Comparison of ENCODE assay signal across 10 cellular contexts in genomic region chr4:83216856-83217683, GRCh38.
A peak's percentile ranks its signal among the peaks of the same experiment; 100 is the strongest.
DNase-seq lines count a peak whose midpoint lies in the region; ATAC-seq, FAIRE-seq and TF ChIP-seq lines count a peak whose summit lies in the region.
"Had no signal": no experiment of that assay in that cellular context is flagged by ENCODE, and none has a peak within 500 bp of the region (broad histone marks: within the 10 kb centered on the region; RNA-seq: fewer than 3 reads in every experiment).

No MANE protein-coding gene starts in this region.

- no peaks in the 10 kb centered on the region for H3K9me2 ChIP-seq in Karpas-422 (replicated peaks; ENCODE audit: insufficient read depth, low read length)

- no peak for TF ChIP-seq RAD21 in GM12878 (IDR thresholded peaks at IDR 0.05; ENCODE audit: insufficient read depth, low read depth, low read length)

- H3K4me3 ChIP-seq in DND-41 (ENCODE audit: low read depth in 1 of 2, low read length in 2 of 2) = peak overlapping the region in 1 of 2 experiments; percentile 46; a peak in 2 of 4 replicates
- peak overlapping the region; percentile 32; the same call in 1 of the 2 replicates for H3K4me3 ChIP-seq in Karpas-422 (ENCODE audit: low read length)
- peak overlapping the region; percentile 17; the same call in 1 of the 2 replicates for H3K4me3 ChIP-seq in GM12878
- H3K4me3 ChIP-seq in neutrophil (ENCODE audit: low read depth in 1 of 2, low read length in 1 of 2) = peak overlapping the region; percentile 54 to 58
- no peak overlapping the region for H3K4me3 ChIP-seq in esophagus muscularis mucosa
- H3K4me3 ChIP-seq: tibial nerve had no signal

- TF ChIP-seq POLR2A in GM12878 (IDR thresholded peaks at IDR 0.05; ENCODE audit: low read depth, low read length) (0 out of 2 replicates have a peak, but pooled peaks have one; percentile 32), esophagus muscularis mucosa (IDR thresholded peaks at IDR 0.05; ENCODE audit: low read depth) (no peak)

- intact Hi-C loops in GM12878 (cut with micrococcal nuclease; ENCODE audit: unreplicated experiment) = loop anchor here (1.0 to 5.0 kb wide), 7 partner anchors 23 to 205 kb away; partner anchors contain the start of gene LIN54
- intact Hi-C loops in esophagus muscularis mucosa (cut with DNase I) = no loop called here

- H3K9ac ChIP-seq in DND-41 (ENCODE audit: low read depth, low read length) (peak overlapping the region; percentile 56), Karpas-422 (ENCODE audit: low read length) (peak overlapping the region; percentile 49), GM12878 (ENCODE audit: control insufficient read depth, insufficient read depth, low read length) (peak overlapping the region; percentile 59)

- ATAC-seq in DND-41 (ENCODE audit: insufficient read depth, low read depth) (peak; percentile 6; the same call in 2 of the 3 replicates), GM12878 (no peak), HG03520 (IDR thresholded peaks at IDR 0.05; ENCODE audit: unreplicated experiment) (no peak)

- H3K79me2 ChIP-seq in DND-41 (ENCODE audit: insufficient read depth, low read length) (no peaks in the 10 kb centered on the region), Karpas-422 (ENCODE audit: low read length) (no peaks in the 10 kb centered on the region), GM12878 (ENCODE audit: control insufficient read depth, insufficient read depth, low read length) (no peaks in the 10 kb centered on the region; the same call in 1 of the 2 replicates)

- no peak for FAIRE-seq in GM12878 (lab: Jason Lieb, UNC)

- RAD21 ChIA-PET in GM12878 (lab: Charles Lee; ENCODE audit: unreplicated experiment) = interaction anchor here (0.7 to 4.4 kb wide), 26 partner anchors 16 to 317 kb away, joined by 3 to 127 read pairs (median 10); partner anchors contain the start of genes COPS4, COQ2 and PLAC8

- H4K20me1 ChIP-seq in DND-41 (ENCODE audit: insufficient read depth, low read length) (no peaks in the 10 kb centered on the region), Karpas-422 (ENCODE audit: insufficient read depth, low read depth, low read length) (no peaks in the 10 kb centered on the region), GM12878 (ENCODE audit: control insufficient read depth, insufficient read depth) (no peaks in the 10 kb centered on the region)

- in situ Hi-C loops in GM12878 (cut with MboI) = loop anchor here (5.0 kb wide), 1 partner anchor 105 kb away; the partner anchor contains the start of gene PLAC8

- BruUV-seq in GM12878 (replicated peaks; lab: Mats Ljungman, UMichigan) = no TSS peak

- POLR2A ChIA-PET in GM12878 (lab: Charles Lee) = interaction anchor here (0.7 to 6.8 kb wide), 12 partner anchors 18 to 143 kb away, joined by 3 to 77 read pairs (median 7); partner anchors contain the start of gene PLAC8

- CTCF ChIA-PET in GM12878 (lab: Yijun Ruan, JAX) = interaction anchor here (0.5 to 3.7 kb wide), 17 partner anchors 17 to 143 kb away, joined by 3 to 34 read pairs (median 9); no protein-coding TSS in a partner anchor

- H3K27ac ChIP-seq in DND-41 (ENCODE audit: low read length) = peak overlapping the region; percentile 93
- H3K27ac ChIP-seq in Karpas-422 (ENCODE audit: low read length) = peak overlapping the region; percentile 87
- peak overlapping the region; percentile 97 for H3K27ac ChIP-seq in GM12878 (ENCODE audit: control insufficient read depth, insufficient read depth)
- peak overlapping the region; percentile 98 for H3K27ac ChIP-seq in neutrophil
- no peak overlapping the region for H3K27ac ChIP-seq in esophagus muscularis mucosa (replicated peaks in 1 of 4)

- H3K4me2 ChIP-seq in DND-41 (ENCODE audit: insufficient read depth, low read length) (peak overlapping the region; percentile 62), Karpas-422 (ENCODE audit: low read depth, low read length, poor library complexity, severe bottlenecking) (peak overlapping the region; percentile 57), GM12878 (ENCODE audit: control insufficient read depth, insufficient read depth) (peak overlapping the region; percentile 68)

- H2AFZ ChIP-seq in DND-41 (ENCODE audit: low read depth, low read length) (peak overlapping the region; percentile 90), Karpas-422 (ENCODE audit: low read length) (no peak overlapping the region; the same call in 1 of the 2 replicates), GM12878 (ENCODE audit: control insufficient read depth, low read depth, low read length) (peak overlapping the region; percentile 63; the same call in 1 of the 2 replicates)

- H3K36me3 ChIP-seq in DND-41 (ENCODE audit: insufficient read depth, low read length) (no peaks in the 10 kb centered on the region), Karpas-422 (ENCODE audit: insufficient read depth, low read length) (no peaks in the 10 kb centered on the region), GM12878 (ENCODE audit: control insufficient read depth in 2 of 2, insufficient read depth in 2 of 2, low read length in 1 of 2) (no peaks in the 10 kb centered on the region), neutrophil (no peaks in the 10 kb centered on the region), esophagus muscularis mucosa (no peaks in the 10 kb centered on the region)
- H3K36me3 ChIP-seq: tibial nerve had no signal

- SMC1A ChIA-PET in GM12878 (lab: Charles Lee; ENCODE audit: uncharacterized antibody, unreplicated experiment) = interaction anchor here (1.0 to 10.4 kb wide), 21 partner anchors 12 to 182 kb away, joined by 3 to 183 read pairs (median 16); partner anchors contain the start of genes COPS4, COQ2 and PLAC8

- H3K27me3 ChIP-seq in DND-41 (ENCODE audit: insufficient read depth, low read length, poor library complexity) = no peaks in the 10 kb centered on the region
- no peaks in the 10 kb centered on the region for H3K27me3 ChIP-seq in Karpas-422 (ENCODE audit: low read length)
- no peaks in the 10 kb centered on the region for H3K27me3 ChIP-seq in GM12878 (replicated peaks in 1 of 2; ENCODE audit: control insufficient read depth in 2 of 2, insufficient read depth in 2 of 2, low read length in 1 of 2)
- no peaks in the 10 kb centered on the region for H3K27me3 ChIP-seq in neutrophil
- H3K27me3 ChIP-seq in esophagus muscularis mucosa = no peaks in the 10 kb centered on the region
- H3K27me3 ChIP-seq: tibial nerve had no signal

- no peak for TF ChIP-seq EP300 in GM12878 (IDR thresholded peaks at IDR 0.05; ENCODE audit: borderline replicate concordance in 1 of 2, control insufficient read depth in 1 of 2, low read depth in 2 of 2, low read length in 2 of 2)
- TF ChIP-seq EP300 in esophagus muscularis mucosa (IDR thresholded peaks at IDR 0.05) = no peak

- H3K4me1 ChIP-seq in DND-41 (ENCODE audit: insufficient read depth, low read length) (peaks cover 39% of the 10 kb centered on the region), Karpas-422 (ENCODE audit: low read length) (peaks cover 65% of the 10 kb centered on the region), GM12878 (ENCODE audit: control insufficient read depth, insufficient read depth, low read length) (peaks cover 70% of the 10 kb centered on the region), neutrophil (ENCODE audit: control insufficient read depth in 1 of 2, insufficient read depth in 1 of 2, low read depth in 1 of 2, low read length in 1 of 2) (peaks cover 51 to 57% of the 10 kb centered on the region in 2 experiments), esophagus muscularis mucosa (peaks cover 0 to 16% (median 9%) of the 10 kb centered on the region in 4 donors)

- no peaks in the 10 kb centered on the region for H3K9me3 ChIP-seq in DND-41 (ENCODE audit: insufficient read depth, low read length, severe bottlenecking)
- H3K9me3 ChIP-seq in Karpas-422 (ENCODE audit: low read length) = no peaks in the 10 kb centered on the region
- peaks cover 6% of the 10 kb centered on the region; the same call in 2 of the 3 replicates for H3K9me3 ChIP-seq in GM12878 (replicated peaks; ENCODE audit: control insufficient read depth, insufficient read depth, low read length)
- H3K9me3 ChIP-seq in neutrophil = no peaks in the 10 kb centered on the region
- no peaks in the 10 kb centered on the region for H3K9me3 ChIP-seq in esophagus muscularis mucosa
- H3K9me3 ChIP-seq: tibial nerve had no signal

- peak; percentile 23 for DNase-seq in DND-41
- no peak for DNase-seq in Karpas-422
- no peak for DNase-seq in GM12878 (ENCODE audit: low read depth, low spot score)
- DNase-seq in stimulated activated CD4-positive, alpha-beta T cell treated with anti-CD3 and anti-CD28 coated beads, Interleukin-2, amount 100 ng/mL, for 24 hours = no peak
- DNase-seq in esophagus muscularis mucosa (ENCODE audit: extremely low spot score) = no peak
- DNase-seq: NCI-H1092, NCI-H774 had no signal

- TF ChIP-seq CTCF in DND-41 (IDR thresholded peaks at IDR 0.05; ENCODE audit: borderline replicate concordance, extremely low read depth, low read length, poor library complexity, severe bottlenecking) (no peak), GM12878 (IDR thresholded peaks at IDR 0.05 in 2 of 3, conservative IDR thresholded peaks at IDR 0.05 in 1 of 3; ENCODE audit: control insufficient read depth in 2 of 3, extremely low read depth in 1 of 3, insufficient read depth in 1 of 3, low read depth in 3 of 3, low read length in 3 of 3) (no peak), neutrophil (IDR thresholded peaks at IDR 0.05) (no peak), esophagus muscularis mucosa (IDR thresholded peaks at IDR 0.05) (no peak)

- 50% methylated on average over 10 of the region's 10 CpGs for WGBS in GM12878 (ENCODE audit: insufficient coverage, insufficient replicate concordance, low lambda C conversion rate, missing lambda C conversion rate)
- WGBS in esophagus muscularis mucosa = 87% methylated on average over 9 of the region's 10 CpGs

TF ChIP-seq in GM12878, 131 proteins besides CTCF, POLR2A, EP300 and RAD21 (continues in another document):
- TF ChIP-seq SMAD1 (IDR thresholded peaks at IDR 0.05; ENCODE audit: low read depth, partially characterized antibody) (no peak), FOS (IDR thresholded peaks at IDR 0.05; ENCODE audit: borderline replicate concordance, extremely low read depth, insufficient read length) (no peak), FOXM1 (IDR thresholded peaks at IDR 0.05; ENCODE audit: low read depth, low read length) (no peak), RCOR1 (conservative IDR thresholded peaks at IDR 0.05; ENCODE audit: low read depth, low read length) (no peak), MAX (IDR thresholded peaks at IDR 0.05; ENCODE audit: low read depth, low read length) (peak; percentile 48; the same call in 1 of the 2 replicates), SMC3 (IDR thresholded peaks at IDR 0.05; ENCODE audit: borderline replicate concordance, low read length) (no peak), ZNF622 (IDR thresholded peaks at IDR 0.05) (no peak), IKZF2 (IDR thresholded peaks at IDR 0.05) (no peak), CBX3 (IDR thresholded peaks at IDR 0.05; ENCODE audit: borderline replicate concordance, low read depth) (no peak), GATAD2B (conservative IDR thresholded peaks at IDR 0.05; ENCODE audit: low read depth) (no peak), ATF7 (IDR thresholded peaks at IDR 0.05; ENCODE audit: low read depth) (no peak)

Comparison
In these comparisons a context has a peak if more than half of its experiments do, and no peak if none do; other contexts are left out.
1. H3K27ac ChIP-seq: peak in DND-41 (single experiment), Karpas-422 (single experiment), GM12878 (single experiment) and neutrophil (single experiment); none in esophagus muscularis mucosa (0 of 4).
2. H3K4me3 ChIP-seq: peak in Karpas-422 (single experiment), GM12878 (single experiment) and neutrophil (2 of 2); none in esophagus muscularis mucosa (0 of 4).
3. Peak in every context shown above with its lines, with median percentiles within 50 percentile points of each other: H3K4me2 ChIP-seq and H3K9ac ChIP-seq.